In genomic region chr15:40040770-40041169, GRCh38 we compare ENCODE assay signal across 11 cellular contexts. TPM values are rescaled to one million over a fixed set of nuclear protein-coding genes. Genes with fewer than 3 reads are reported as not detected.
DNase-seq lines count a peak whose midpoint lies in the region; ATAC-seq and TF ChIP-seq lines count a peak whose summit lies in the region.
"Had no signal": no experiment of that assay in that cellular context is flagged by ENCODE, and none has a peak within 500 bp of the region (broad histone marks: within the 10 kb centered on the region; RNA-seq: fewer than 3 reads in every experiment).

No MANE protein-coding gene starts in this region.

- ATAC-seq in T-helper 17 cell (no peak), GM19397 (IDR thresholded peaks at IDR 0.05; ENCODE audit: unreplicated experiment) (no peak), HG03439 (IDR thresholded peaks at IDR 0.05; ENCODE audit: unreplicated experiment) (no peak)
- ATAC-seq in stimulated activated naive CD8-positive, alpha-beta T cell treated with anti-CD3 and anti-CD28 coated beads, Interleukin-15, amount 100 ng/mL, for 72 hours = no peak

- no peaks in the 10 kb centered on the region for H3K9me3 Mint-ChIP-seq in activated naive CD4-positive, alpha-beta T cell treated with anti-CD3 and anti-CD28 coated beads for 36 hours
- peaks cover 5% of the 10 kb centered on the region for H3K9me3 Mint-ChIP-seq in glutamatergic neuron (ENCODE audit: unreplicated experiment)
- no peaks in the 10 kb centered on the region for H3K9me3 Mint-ChIP-seq in stimulated activated naive CD8-positive, alpha-beta T cell treated with anti-CD3 and anti-CD28 coated beads, Interleukin-15, amount 100 ng/mL, for 72 hours

- H3K4me3 Mint-ChIP-seq in activated naive CD4-positive, alpha-beta T cell treated with anti-CD3 and anti-CD28 coated beads for 36 hours = peak overlapping the region; percentile 91
- H3K4me3 Mint-ChIP-seq in T-helper 17 cell = peak overlapping the region; percentile 66
- peak overlapping the region; percentile 15 for H3K4me3 Mint-ChIP-seq in glutamatergic neuron (ENCODE audit: unreplicated experiment)
- H3K4me3 Mint-ChIP-seq in stimulated activated naive CD8-positive, alpha-beta T cell treated with anti-CD3 and anti-CD28 coated beads, Interleukin-15, amount 100 ng/mL, for 72 hours = peak overlapping the region; percentile 98 to 99

- H3K9me3 ChIP-seq in T-helper 17 cell (ENCODE audit: control insufficient read depth, low read length, poor library complexity, severe bottlenecking) = no peaks in the 10 kb centered on the region
- H3K9me3 ChIP-seq: thoracic aorta had no signal

- DNase-seq in activated naive CD4-positive, alpha-beta T cell treated with anti-CD3 and anti-CD28 coated beads for 36 hours = no peak
- no peak for DNase-seq in activated naive CD4-positive, alpha-beta T cell treated with anti-CD3 and anti-CD28 coated beads, Interleukin-2, amount 50 U/mL, for 16 hours
- no peak for DNase-seq in T-helper 17 cell
- no peak for DNase-seq in glutamatergic neuron
- no peak for DNase-seq in stimulated activated naive CD8-positive, alpha-beta T cell treated with anti-CD3 and anti-CD28 coated beads, Interleukin-15, amount 100 ng/mL, for 72 hours
- DNase-seq in nucleus accumbens (lab: John Stamatoyannopoulos, UW) = no peak
- DNase-seq: NCI-H1930, posterior cingulate gyrus had no signal

- H3K27me3 Mint-ChIP-seq in activated naive CD4-positive, alpha-beta T cell treated with anti-CD3 and anti-CD28 coated beads for 36 hours (ENCODE audit: low read depth) = no peaks in the 10 kb centered on the region
- H3K27me3 Mint-ChIP-seq in T-helper 17 cell (no peaks in the 10 kb centered on the region), glutamatergic neuron (ENCODE audit: unreplicated experiment) (peaks cover 6% of the 10 kb centered on the region)
- H3K27me3 Mint-ChIP-seq in stimulated activated naive CD8-positive, alpha-beta T cell treated with anti-CD3 and anti-CD28 coated beads, Interleukin-15, amount 100 ng/mL, for 72 hours = no peaks in the 10 kb centered on the region

- no peak overlapping the region for H3K27ac Mint-ChIP-seq in activated naive CD4-positive, alpha-beta T cell treated with anti-CD3 and anti-CD28 coated beads for 36 hours
- H3K27ac Mint-ChIP-seq in T-helper 17 cell = peak overlapping the region; percentile 99
- no peak overlapping the region for H3K27ac Mint-ChIP-seq in glutamatergic neuron (ENCODE audit: unreplicated experiment)
- no peak overlapping the region for H3K27ac Mint-ChIP-seq in stimulated activated naive CD8-positive, alpha-beta T cell treated with anti-CD3 and anti-CD28 coated beads, Interleukin-15, amount 100 ng/mL, for 72 hours

- peaks cover 50% of the 10 kb centered on the region for H3K4me1 Mint-ChIP-seq in activated naive CD4-positive, alpha-beta T cell treated with anti-CD3 and anti-CD28 coated beads for 36 hours (ENCODE audit: low read depth)
- H3K4me1 Mint-ChIP-seq in T-helper 17 cell (peaks cover 38% of the 10 kb centered on the region), glutamatergic neuron (ENCODE audit: low read depth, unreplicated experiment) (peaks cover 14% of the 10 kb centered on the region)
- H3K4me1 Mint-ChIP-seq in stimulated activated naive CD8-positive, alpha-beta T cell treated with anti-CD3 and anti-CD28 coated beads, Interleukin-15, amount 100 ng/mL, for 72 hours = peaks cover 58% of the 10 kb centered on the region

- intact Hi-C loops in activated naive CD4-positive, alpha-beta T cell treated with anti-CD3 and anti-CD28 coated beads for 36 hours (cut with micrococcal nuclease) = loop anchor here (10.0 kb wide), 2 partner anchors 364 to 1486 kb away; partner anchors contain the start of gene IVD

- CTCF ChIA-PET in activated naive CD4-positive, alpha-beta T cell treated with anti-CD3 and anti-CD28 coated beads for 36 hours (lab: Charles Lee) = interaction anchor here (1.3 to 6.3 kb wide), 5 partner anchors 65 to 304 kb away, joined by 3 to 55 read pairs (median 19); no protein-coding TSS in a partner anchor

- H3K36me3 Mint-ChIP-seq in activated naive CD4-positive, alpha-beta T cell treated with anti-CD3 and anti-CD28 coated beads for 36 hours (ENCODE audit: low read depth) = peaks cover 30% of the 10 kb centered on the region
- H3K36me3 Mint-ChIP-seq in T-helper 17 cell (ENCODE audit: low read depth) (peaks cover 3% of the 10 kb centered on the region), glutamatergic neuron (ENCODE audit: unreplicated experiment) (no peaks in the 10 kb centered on the region)

- TF ChIP-seq CTCF in glutamatergic neuron (IDR thresholded peaks at IDR 0.05; ENCODE audit: partially characterized antibody, unreplicated experiment) = no peak

RNA-seq across cellular contexts. Expression of gene SRP14, which starts 1.8 kb away (rescaled TPM):
- 100 to 1,000 TPM; 185 to 198 TPM for total RNA-seq in activated naive CD4-positive, alpha-beta T cell treated with anti-CD3 and anti-CD28 coated beads for 36 hours
- total RNA-seq in T-helper 17 cell (100 to 1,000 TPM; 108 to 114 TPM), glutamatergic neuron (ENCODE audit: unreplicated experiment) (246 TPM)

Comparison
In these comparisons a context has a peak if more than half of its experiments do, and no peak if none do; other contexts are left out.
1. H3K4me3 Mint-ChIP-seq: peak in every context shown above with its lines; median percentile 98 in stimulated activated naive CD8-positive, alpha-beta T cell treated with anti-CD3 and anti-CD28 coated beads, Interleukin-15, amount 100 ng/mL, for 72 hours; 91 in activated naive CD4-positive, alpha-beta T cell treated with anti-CD3 and anti-CD28 coated beads for 36 hours; 66 in T-helper 17 cell; 15 in glutamatergic neuron.